ENCODE assay signal across 10 cellular contexts in the genomic region with DNA sequence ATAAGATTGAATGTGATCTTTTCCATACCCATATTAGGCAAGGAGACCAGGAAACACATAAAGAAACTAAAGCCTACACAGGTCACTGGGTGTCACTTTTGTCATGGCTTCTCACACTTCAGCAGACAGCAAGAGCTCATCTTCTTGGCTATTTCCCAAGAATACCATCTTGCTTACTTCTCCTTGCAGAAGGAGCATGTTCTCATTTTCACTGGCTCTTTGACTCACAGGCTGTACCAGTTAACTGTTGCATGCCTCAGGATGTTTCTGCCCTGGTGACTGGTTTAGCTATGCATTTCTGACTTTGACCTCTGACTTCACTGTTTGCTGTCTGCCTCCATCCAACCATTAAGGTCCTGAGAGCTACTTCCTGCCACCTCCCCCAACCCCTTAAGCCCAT. TPM values are rescaled to one million over a fixed set of nuclear protein-coding genes. Genes with fewer than 3 reads are reported as not detected.
A peak's percentile ranks its signal among the peaks of the same experiment; 100 is the strongest.
DNase-seq lines count a peak whose midpoint lies in the region; ATAC-seq and TF ChIP-seq lines count a peak whose summit lies in the region.
"Had no signal": no experiment of that assay in that cellular context is flagged by ENCODE, and none has a peak within 500 bp of the region (broad histone marks: within the 10 kb centered on the region; RNA-seq: fewer than 3 reads in every experiment).

No MANE protein-coding gene starts in this region.

- no peak overlapping the region for H3K4me3 ChIP-seq in fibroblast of mammary gland (ENCODE audit: control insufficient read depth, low read depth, low read length)
- H3K4me3 ChIP-seq: SJSA1 had no signal

- no peak for TF ChIP-seq CTCF in fibroblast of mammary gland (conservative IDR thresholded peaks at IDR 0.05; ENCODE audit: control insufficient read depth, insufficient read depth, low read depth, low read length)

- ATAC-seq in GM18508 (IDR thresholded peaks at IDR 0.05; ENCODE audit: insufficient read depth, unreplicated experiment) (peak; percentile 57), HG02840 (IDR thresholded peaks at IDR 0.05; ENCODE audit: low FRiP score, unreplicated experiment) (peak; percentile 71)

- peak; percentile 91 for DNase-seq in NOMO-1 treated with DMSO at 0.1 percent for 48 hours (lab: John Stamatoyannopoulos, UW; ENCODE audit: unreplicated experiment)
- DNase-seq in fibroblast of mammary gland (ENCODE audit: low read depth): peak; percentile 87
- peak; percentile 98 for DNase-seq in renal cortical epithelial cell (ENCODE audit: low read depth)
- no peak for DNase-seq in OCI-M1 (lab: John Stamatoyannopoulos, UW)
- no peak for DNase-seq in activated naive CD4-positive, alpha-beta T cell treated with anti-CD3 and anti-CD28 coated beads, Interleukin-2, amount 50 U/mL, for 16 hours
- no peak for DNase-seq in amygdala (lab: John Stamatoyannopoulos, UW)
- DNase-seq: left cardiac atrium had no signal

RNA-seq across cellular contexts. Expression of a gene that starts 40.3 kb away (rescaled TPM):
- 34.5 and 96.0 TPM in 2 replicates for total RNA-seq in renal cortical epithelial cell

Comparison
In these comparisons a context has a peak if more than half of its experiments do, and no peak if none do; other contexts are left out.
1. DNase-seq: peak in NOMO-1 treated with DMSO at 0.1 percent for 48 hours (single experiment), fibroblast of mammary gland (single experiment) and renal cortical epithelial cell (single experiment); none in OCI-M1 (single experiment), activated naive CD4-positive, alpha-beta T cell treated with anti-CD3 and anti-CD28 coated beads, Interleukin-2, amount 50 U/mL, for 16 hours (single experiment) and amygdala (0 of 56).